9 cellular contexts compared by ENCODE assay signal in the genomic region with DNA sequence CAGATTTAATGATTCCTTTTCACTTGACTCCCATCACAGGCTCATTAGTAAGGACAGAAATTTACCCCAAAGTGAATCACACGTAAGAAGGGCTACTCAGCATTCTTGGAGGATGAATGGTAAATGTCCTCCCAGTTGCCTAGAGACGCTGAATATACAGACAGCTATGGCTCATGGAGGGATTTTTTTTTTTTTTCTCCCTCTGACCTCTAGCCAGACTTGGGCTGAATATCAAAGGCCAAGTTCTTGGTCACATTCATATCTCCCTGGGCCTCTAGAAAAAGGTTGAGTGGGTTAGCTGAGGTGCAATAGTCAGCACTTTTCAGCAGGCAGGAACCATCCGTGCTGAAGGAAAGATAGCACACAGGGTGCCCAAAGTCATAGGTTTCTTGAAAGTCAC.
DNase-seq lines count a peak whose midpoint lies in the region; ATAC-seq and TF ChIP-seq lines count a peak whose summit lies in the region.
"Had no signal": no experiment of that assay in that cellular context is flagged by ENCODE, and none has a peak within 500 bp of the region (broad histone marks: within the 10 kb centered on the region; RNA-seq: fewer than 3 reads in every experiment).

No MANE protein-coding gene starts in this region.

- H3K9me3 Mint-ChIP-seq in chondrocyte (ENCODE audit: low read depth) (no peaks in the 10 kb centered on the region), endothelial cell (ENCODE audit: unreplicated experiment) (no peaks in the 10 kb centered on the region)

- H3K4me3 Mint-ChIP-seq in chondrocyte (ENCODE audit: unreplicated experiment): no peak overlapping the region
- H3K4me3 Mint-ChIP-seq in endothelial cell (ENCODE audit: unreplicated experiment): no peak overlapping the region

- peaks cover 14% of the 10 kb centered on the region for H3K4me1 Mint-ChIP-seq in chondrocyte (ENCODE audit: low read depth)
- peaks cover 34% of the 10 kb centered on the region for H3K4me1 Mint-ChIP-seq in endothelial cell (ENCODE audit: unreplicated experiment)

- H3K36me3 Mint-ChIP-seq in chondrocyte (ENCODE audit: low read depth): no peaks in the 10 kb centered on the region
- no peaks in the 10 kb centered on the region for H3K36me3 Mint-ChIP-seq in endothelial cell (ENCODE audit: low read depth, unreplicated experiment)

- no peak overlapping the region for H3K27ac ChIP-seq in tibial nerve

- DNase-seq in AG09319 (ENCODE audit: extremely low read depth, low read depth): peak; percentile 95
- peak; percentile 98 for DNase-seq in LHCN-M2 (ENCODE audit: low read depth)
- no peak for DNase-seq in chondrocyte (ENCODE audit: low spot score)
- DNase-seq in lung microvascular endothelial cell (ENCODE audit: low read depth in 2 of 2): peak; percentile 23 to 95
- no peak for DNase-seq in tibial nerve (ENCODE audit: low spot score in 2 of 2)
- DNase-seq in endothelial cell (ENCODE audit: low spot score): no peak
- DNase-seq in occipital lobe (lab: John Stamatoyannopoulos, UW): no peak
- DNase-seq: aorta had no signal

- H3K4me3 ChIP-seq in tibial nerve: no peak overlapping the region

- H3K36me3 ChIP-seq in tibial nerve: no peaks in the 10 kb centered on the region

- TF ChIP-seq EP300 in tibial nerve (IDR thresholded peaks at IDR 0.05): no peak

- H3K27me3 ChIP-seq in tibial nerve: no peaks in the 10 kb centered on the region

- no peaks in the 10 kb centered on the region for H3K9me3 ChIP-seq in tibial nerve

- no peak for ATAC-seq in HG02885 (IDR thresholded peaks at IDR 0.05; ENCODE audit: poor library complexity, unreplicated experiment)

- TF ChIP-seq POLR2A in tibial nerve (IDR thresholded peaks at IDR 0.05): no peak

- peak overlapping the region; percentile 74 for H3K27ac Mint-ChIP-seq in chondrocyte (ENCODE audit: unreplicated experiment)
- H3K27ac Mint-ChIP-seq in endothelial cell (ENCODE audit: unreplicated experiment): no peak overlapping the region

- WGBS in tibial nerve, 2 donors: 58 to 73% methylated on average over 3 of the region's 3 CpGs

- TF ChIP-seq CTCF in AG09319 (IDR thresholded peaks at IDR 0.05; ENCODE audit: low read depth, low read length) (no peak), chondrocyte (IDR thresholded peaks at IDR 0.05) (no peak), tibial nerve (IDR thresholded peaks at IDR 0.05) (no peak), endothelial cell (IDR thresholded peaks at IDR 0.05; ENCODE audit: unreplicated experiment) (no peak)

- peaks cover 4% of the 10 kb centered on the region for H3K27me3 Mint-ChIP-seq in chondrocyte (ENCODE audit: low read depth)
- no peaks in the 10 kb centered on the region for H3K27me3 Mint-ChIP-seq in endothelial cell (ENCODE audit: unreplicated experiment)

- H3K4me1 ChIP-seq in tibial nerve: peaks cover 0 to 12% (median 0%) of the 10 kb centered on the region in 4 donors

Comparison
In these comparisons a context has a peak if more than half of its experiments do, and no peak if none do; other contexts are left out.
1. DNase-seq: peak in AG09319 (single experiment), LHCN-M2 (single experiment) and lung microvascular endothelial cell (2 of 2); none in chondrocyte (single experiment), tibial nerve (0 of 2), endothelial cell (single experiment) and occipital lobe (single experiment).